ENCODE assay signal across 1 cellular context in the genomic region with DNA sequence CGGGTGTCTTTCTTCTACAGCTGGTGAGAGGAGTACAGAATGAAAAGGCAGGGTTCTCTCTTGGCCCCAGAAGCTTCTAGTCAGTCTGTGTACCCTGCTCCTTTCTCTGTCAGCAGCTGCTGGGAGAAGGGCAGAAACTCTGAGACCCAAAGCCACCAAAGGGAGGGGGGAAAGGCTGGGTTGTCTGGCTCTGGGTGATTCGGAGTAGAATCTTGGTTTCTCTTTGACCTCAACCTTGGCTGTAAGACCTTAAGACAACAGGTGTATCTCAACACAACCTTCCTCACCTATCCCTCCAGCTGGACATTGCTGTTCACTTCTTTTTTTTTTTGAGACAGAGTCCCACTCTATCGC.
TF ChIP-seq lines count a peak whose summit lies in the region.

No MANE protein-coding gene starts in this region.

TF ChIP-seq in GM23338, 12 proteins besides CTCF, POLR2A, EP300 and RAD21:
- TF ChIP-seq, protein P1, sequence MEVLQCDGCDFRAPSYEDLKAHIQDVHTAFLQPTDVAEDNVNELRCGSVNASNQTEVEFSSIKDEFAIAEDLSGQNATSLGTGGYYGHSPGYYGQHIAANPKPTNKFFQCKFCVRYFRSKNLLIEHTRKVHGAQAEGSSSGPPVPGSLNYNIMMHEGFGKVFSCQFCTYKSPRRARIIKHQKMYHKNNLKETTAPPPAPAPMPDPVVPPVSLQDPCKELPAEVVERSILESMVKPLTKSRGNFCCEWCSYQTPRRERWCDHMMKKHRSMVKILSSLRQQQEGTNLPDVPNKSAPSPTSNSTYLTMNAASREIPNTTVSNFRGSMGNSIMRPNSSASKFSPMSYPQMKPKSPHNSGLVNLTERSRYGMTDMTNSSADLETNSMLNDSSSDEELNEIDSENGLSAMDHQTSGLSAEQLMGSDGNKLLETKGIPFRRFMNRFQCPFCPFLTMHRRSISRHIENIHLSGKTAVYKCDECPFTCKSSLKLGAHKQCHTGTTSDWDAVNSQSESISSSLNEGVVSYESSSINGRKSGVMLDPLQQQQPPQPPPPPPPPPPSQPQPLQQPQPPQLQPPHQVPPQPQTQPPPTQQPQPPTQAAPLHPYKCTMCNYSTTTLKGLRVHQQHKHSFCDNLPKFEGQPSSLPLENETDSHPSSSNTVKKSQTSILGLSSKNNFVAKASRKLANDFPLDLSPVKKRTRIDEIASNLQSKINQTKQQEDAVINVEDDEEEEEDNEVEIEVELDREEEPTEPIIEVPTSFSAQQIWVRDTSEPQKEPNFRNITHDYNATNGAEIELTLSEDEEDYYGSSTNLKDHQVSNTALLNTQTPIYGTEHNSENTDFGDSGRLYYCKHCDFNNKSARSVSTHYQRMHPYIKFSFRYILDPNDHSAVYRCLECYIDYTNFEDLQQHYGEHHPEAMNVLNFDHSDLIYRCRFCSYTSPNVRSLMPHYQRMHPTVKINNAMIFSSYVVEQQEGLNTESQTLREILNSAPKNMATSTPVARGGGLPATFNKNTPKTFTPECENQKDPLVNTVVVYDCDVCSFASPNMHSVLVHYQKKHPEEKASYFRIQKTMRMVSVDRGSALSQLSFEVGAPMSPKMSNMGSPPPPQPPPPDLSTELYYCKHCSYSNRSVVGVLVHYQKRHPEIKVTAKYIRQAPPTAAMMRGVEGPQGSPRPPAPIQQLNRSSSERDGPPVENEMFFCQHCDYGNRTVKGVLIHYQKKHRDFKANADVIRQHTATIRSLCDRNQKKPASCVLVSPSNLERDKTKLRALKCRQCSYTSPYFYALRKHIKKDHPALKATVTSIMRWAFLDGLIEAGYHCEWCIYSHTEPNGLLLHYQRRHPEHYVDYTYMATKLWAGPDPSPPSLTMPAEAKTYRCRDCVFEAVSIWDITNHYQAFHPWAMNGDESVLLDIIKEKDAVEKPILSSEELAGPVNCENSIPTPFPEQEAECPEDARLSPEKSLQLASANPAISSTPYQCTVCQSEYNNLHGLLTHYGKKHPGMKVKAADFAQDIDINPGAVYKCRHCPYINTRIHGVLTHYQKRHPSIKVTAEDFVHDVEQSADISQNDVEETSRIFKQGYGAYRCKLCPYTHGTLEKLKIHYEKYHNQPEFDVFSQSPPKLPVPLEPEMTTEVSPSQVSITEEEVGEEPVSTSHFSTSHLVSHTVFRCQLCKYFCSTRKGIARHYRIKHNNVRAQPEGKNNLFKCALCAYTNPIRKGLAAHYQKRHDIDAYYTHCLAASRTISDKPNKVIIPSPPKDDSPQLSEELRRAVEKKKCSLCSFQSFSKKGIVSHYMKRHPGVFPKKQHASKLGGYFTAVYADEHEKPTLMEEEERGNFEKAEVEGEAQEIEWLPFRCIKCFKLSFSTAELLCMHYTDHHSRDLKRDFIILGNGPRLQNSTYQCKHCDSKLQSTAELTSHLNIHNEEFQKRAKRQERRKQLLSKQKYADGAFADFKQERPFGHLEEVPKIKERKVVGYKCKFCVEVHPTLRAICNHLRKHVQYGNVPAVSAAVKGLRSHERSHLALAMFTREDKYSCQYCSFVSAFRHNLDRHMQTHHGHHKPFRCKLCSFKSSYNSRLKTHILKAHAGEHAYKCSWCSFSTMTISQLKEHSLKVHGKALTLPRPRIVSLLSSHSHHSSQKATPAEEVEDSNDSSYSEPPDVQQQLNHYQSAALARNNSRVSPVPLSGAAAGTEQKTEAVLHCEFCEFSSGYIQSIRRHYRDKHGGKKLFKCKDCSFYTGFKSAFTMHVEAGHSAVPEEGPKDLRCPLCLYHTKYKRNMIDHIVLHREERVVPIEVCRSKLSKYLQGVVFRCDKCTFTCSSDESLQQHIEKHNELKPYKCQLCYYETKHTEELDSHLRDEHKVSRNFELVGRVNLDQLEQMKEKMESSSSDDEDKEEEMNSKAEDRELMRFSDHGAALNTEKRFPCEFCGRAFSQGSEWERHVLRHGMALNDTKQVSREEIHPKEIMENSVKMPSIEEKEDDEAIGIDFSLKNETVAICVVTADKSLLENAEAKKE (CRISPR knock-in tag; IDR thresholded peaks at IDR 0.05) = no peak
- TF ChIP-seq, protein P2, sequence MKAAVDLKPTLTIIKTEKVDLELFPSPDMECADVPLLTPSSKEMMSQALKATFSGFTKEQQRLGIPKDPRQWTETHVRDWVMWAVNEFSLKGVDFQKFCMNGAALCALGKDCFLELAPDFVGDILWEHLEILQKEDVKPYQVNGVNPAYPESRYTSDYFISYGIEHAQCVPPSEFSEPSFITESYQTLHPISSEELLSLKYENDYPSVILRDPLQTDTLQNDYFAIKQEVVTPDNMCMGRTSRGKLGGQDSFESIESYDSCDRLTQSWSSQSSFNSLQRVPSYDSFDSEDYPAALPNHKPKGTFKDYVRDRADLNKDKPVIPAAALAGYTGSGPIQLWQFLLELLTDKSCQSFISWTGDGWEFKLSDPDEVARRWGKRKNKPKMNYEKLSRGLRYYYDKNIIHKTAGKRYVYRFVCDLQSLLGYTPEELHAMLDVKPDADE (IDR thresholded peaks at IDR 0.05) = no peak
- TF ChIP-seq REST (IDR thresholded peaks at IDR 0.05; ENCODE audit: unreplicated experiment) (no peak), POLR2AphosphoS5 (IDR thresholded peaks at IDR 0.05; ENCODE audit: low read depth) (no peak), ZNF114 (CRISPR knock-in tag; IDR thresholded peaks at IDR 0.05) (no peak), EZH2phosphoT487 (IDR thresholded peaks at IDR 0.05; ENCODE audit: unreplicated experiment) (no peak), STAT1 (IDR thresholded peaks at IDR 0.05; ENCODE audit: unreplicated experiment) (no peak), NANOG (IDR thresholded peaks at IDR 0.05; ENCODE audit: borderline replicate concordance) (no peak), ZNF331 (CRISPR knock-in tag; IDR thresholded peaks at IDR 0.05; ENCODE audit: low read depth) (no peak), CREB1 (CRISPR knock-in tag; IDR thresholded peaks at IDR 0.05; ENCODE audit: low read depth) (no peak), EZH2 (IDR thresholded peaks at IDR 0.05; ENCODE audit: low read depth, unreplicated experiment) (no peak), JUNB (IDR thresholded peaks at IDR 0.05; ENCODE audit: unreplicated experiment) (no peak)
